In the genomic region with DNA sequence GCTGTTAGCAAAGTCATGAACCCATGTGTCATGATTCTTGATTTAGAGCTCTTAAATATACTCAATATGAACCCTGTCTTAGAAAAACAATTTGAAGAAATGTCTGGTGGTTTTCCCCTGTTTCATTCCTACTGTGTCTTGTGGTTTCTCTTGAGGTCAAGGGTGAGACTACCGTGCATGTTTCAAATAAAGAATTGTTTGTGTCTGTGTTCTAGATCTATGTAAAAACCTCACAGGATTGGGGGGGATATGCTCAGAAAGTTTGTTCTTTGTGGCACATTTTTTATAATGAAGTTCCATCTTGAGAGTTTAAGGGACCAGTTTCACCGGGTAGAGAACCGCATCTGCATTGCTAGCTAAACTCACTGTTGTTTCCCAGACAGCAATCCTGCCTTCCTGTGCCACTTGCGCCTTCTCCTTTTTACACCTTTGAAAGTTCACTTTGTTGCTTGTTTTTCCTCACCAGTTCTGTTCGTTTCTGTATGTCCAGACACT, we compare ENCODE assay signal across 8 cellular contexts. TPM values are rescaled to one million over a fixed set of nuclear protein-coding genes. Genes with fewer than 3 reads are reported as not detected.
DNase-seq lines count a peak whose midpoint lies in the region; ATAC-seq lines count a peak whose summit lies in the region.

No MANE protein-coding gene starts in this region.

- H3K9me3 ChIP-seq in CD4-positive, alpha-beta memory T cell (ENCODE audit: control insufficient read depth in 1 of 2, low read length in 2 of 2): no peaks in the 10 kb centered on the region

- no peaks in the 10 kb centered on the region for H3K9me3 Mint-ChIP-seq in CD4-positive, alpha-beta memory T cell
- no peaks in the 10 kb centered on the region for H3K9me3 Mint-ChIP-seq in activated CD4-positive, alpha-beta memory T cell treated with anti-CD3 and anti-CD28 coated beads for 36 hours

- H3K4me1 ChIP-seq in CD4-positive, alpha-beta memory T cell (ENCODE audit: insufficient read depth, low read length): peaks cover 84% of the 10 kb centered on the region

- H3K4me1 Mint-ChIP-seq in CD4-positive, alpha-beta memory T cell: peaks cover 57 to 73% (median 67%) of the 10 kb centered on the region in 4 donors
- peaks cover 75% of the 10 kb centered on the region for H3K4me1 Mint-ChIP-seq in activated CD4-positive, alpha-beta memory T cell treated with anti-CD3 and anti-CD28 coated beads for 36 hours (ENCODE audit: low read depth)

- POLR2A ChIA-PET in CD4-positive, alpha-beta memory T cell (lab: Charles Lee; ENCODE audit: partially characterized antibody): interaction anchor here (0.6 to 12.5 kb wide), 15 partner anchors 12 to 1254 kb away, joined by 3 to 315 read pairs (median 6); a partner anchor contains a TSS
- POLR2A ChIA-PET in activated CD4-positive, alpha-beta memory T cell treated with anti-CD3 and anti-CD28 coated beads for 36 hours (lab: Charles Lee): interaction anchor here (0.9 to 1.8 kb wide), 8 partner anchors 8 to 169 kb away, joined by 3 to 16 read pairs (median 4); a partner anchor contains a TSS

- peak overlapping the region in 1 of 2 donors; percentile 29 for H3K4me3 ChIP-seq in CD4-positive, alpha-beta memory T cell (ENCODE audit: low read length in 2 of 2)

- H3K27me3 Mint-ChIP-seq in CD4-positive, alpha-beta memory T cell: no peaks in the 10 kb centered on the region
- no peaks in the 10 kb centered on the region for H3K27me3 Mint-ChIP-seq in activated CD4-positive, alpha-beta memory T cell treated with anti-CD3 and anti-CD28 coated beads for 36 hours

- intact Hi-C loops in CD4-positive, alpha-beta memory T cell (cut with micrococcal nuclease): loop anchor here (1.0 to 10.0 kb wide), 6 partner anchors 9 to 1104 kb away; a partner anchor contains a TSS
- intact Hi-C loops in activated CD4-positive, alpha-beta memory T cell treated with anti-CD3 and anti-CD28 coated beads for 36 hours (cut with micrococcal nuclease): loop anchor here (1.0 to 5.0 kb wide), 9 partner anchors 9 to 1239 kb away; a partner anchor contains a TSS

- H3K36me3 Mint-ChIP-seq in CD4-positive, alpha-beta memory T cell: peaks cover 7 to 19% of the 10 kb centered on the region in 2 donors
- peaks cover 12% of the 10 kb centered on the region for H3K36me3 Mint-ChIP-seq in activated CD4-positive, alpha-beta memory T cell treated with anti-CD3 and anti-CD28 coated beads for 36 hours

- no peaks in the 10 kb centered on the region for H3K36me3 ChIP-seq in CD4-positive, alpha-beta memory T cell (ENCODE audit: insufficient read depth, low read length)

- ATAC-seq in GM19455 (IDR thresholded peaks at IDR 0.05; ENCODE audit: unreplicated experiment) (peak; percentile 69), HG03442 (IDR thresholded peaks at IDR 0.05; ENCODE audit: unreplicated experiment) (peak; percentile 84)

- H3K27ac ChIP-seq in CD4-positive, alpha-beta memory T cell (ENCODE audit: low read depth, low read length): peak overlapping the region; percentile 59

- peak overlapping the region; percentile 65 to 84 (median 76) for H3K4me3 Mint-ChIP-seq in CD4-positive, alpha-beta memory T cell
- peak overlapping the region; percentile 68 for H3K4me3 Mint-ChIP-seq in activated CD4-positive, alpha-beta memory T cell treated with anti-CD3 and anti-CD28 coated beads for 36 hours

- no peaks in the 10 kb centered on the region for H3K27me3 ChIP-seq in CD4-positive, alpha-beta memory T cell (ENCODE audit: insufficient read depth, low read length)

- peak; percentile 77 to 82 (median 78) for DNase-seq in CD4-positive, alpha-beta memory T cell
- DNase-seq in activated CD4-positive, alpha-beta memory T cell treated with anti-CD3 and anti-CD28 coated beads for 36 hours: peak; percentile 26
- DNase-seq in left kidney (ENCODE audit: low read depth, low spot score) (peak; percentile 35), NCI-H526 treated with DMSO at 0.1 percent for 48 hours (lab: John Stamatoyannopoulos, UW) (no peak), NCI-H1092 treated with DMSO at 0.1 percent for 48 hours (lab: John Stamatoyannopoulos, UW) (no peak), NCI-H524 treated with DMSO at 0.1 percent for 48 hours (lab: John Stamatoyannopoulos, UW) (no peak)

- H3K27ac Mint-ChIP-seq in CD4-positive, alpha-beta memory T cell: peak overlapping the region; percentile 93 to 99 (median 94)
- H3K27ac Mint-ChIP-seq in activated CD4-positive, alpha-beta memory T cell treated with anti-CD3 and anti-CD28 coated beads for 36 hours: peak overlapping the region; percentile 90

- CTCF ChIA-PET in CD4-positive, alpha-beta memory T cell (lab: Charles Lee; ENCODE audit: partially characterized antibody): interaction anchor here (0.6 to 11.2 kb wide), 7 partner anchors 11 to 169 kb away, joined by 3 to 122 read pairs (median 5); a partner anchor contains a TSS
- CTCF ChIA-PET in activated CD4-positive, alpha-beta memory T cell treated with anti-CD3 and anti-CD28 coated beads for 36 hours (lab: Charles Lee): interaction anchor here (0.5 to 1.1 kb wide), 4 partner anchors 14 to 46 kb away, joined by 3 to 5 read pairs (median 4); no protein-coding TSS in a partner anchor

RNA-seq across cellular contexts. Expression of a gene that starts 30.9 kb away (rescaled TPM):
- total RNA-seq in CD4-positive, alpha-beta memory T cell: 100 to 1,000 TPM in 1 of 2 experiments, 10 to 100 TPM in 1; 98.3 to 105 TPM
- polyA plus RNA-seq in CD4-positive, alpha-beta memory T cell: 100 to 1,000 TPM; 161 to 226 TPM
- 100 to 1,000 TPM; 399 to 409 TPM for total RNA-seq in activated CD4-positive, alpha-beta memory T cell treated with anti-CD3 and anti-CD28 coated beads for 36 hours

RNA-seq across cellular contexts. Expression of a gene that starts 54.4 kb away (rescaled TPM):
- 10 to 100 TPM; 39.3 to 40.6 TPM for total RNA-seq in CD4-positive, alpha-beta memory T cell
- polyA plus RNA-seq in CD4-positive, alpha-beta memory T cell: 10 to 100 TPM; 59.2 to 62.6 TPM
- total RNA-seq in activated CD4-positive, alpha-beta memory T cell treated with anti-CD3 and anti-CD28 coated beads for 36 hours: 10 to 100 TPM; 44.7 to 47.6 TPM

Comparison
In these comparisons a context has a peak if more than half of its experiments do, and no peak if none do; other contexts are left out.
1. DNase-seq: peak in CD4-positive, alpha-beta memory T cell (5 of 5), activated CD4-positive, alpha-beta memory T cell treated with anti-CD3 and anti-CD28 coated beads for 36 hours (single experiment) and left kidney (single experiment); none in NCI-H526 treated with DMSO at 0.1 percent for 48 hours (single experiment), NCI-H1092 treated with DMSO at 0.1 percent for 48 hours (single experiment) and NCI-H524 treated with DMSO at 0.1 percent for 48 hours (single experiment).